Comparison of ENCODE assay signal across 20 cellular contexts in genomic region chr14:92994942-92995341, GRCh38.
A peak's percentile ranks its signal among the peaks of the same experiment; 100 is the strongest.
DNase-seq lines count a peak whose midpoint lies in the region; ATAC-seq and TF ChIP-seq lines count a peak whose summit lies in the region.
"Had no signal": no experiment of that assay in that cellular context is flagged by ENCODE, and none has a peak within 500 bp of the region (broad histone marks: within the 10 kb centered on the region; RNA-seq: fewer than 3 reads in every experiment).

No MANE protein-coding gene starts in this region.

- H3K9ac ChIP-seq in H9 (ENCODE audit: extremely low read depth, insufficient read length, low read length): no peak overlapping the region
- H3K9ac ChIP-seq: BLaER1 treated with 17β-estradiol and CSF1 and Interleukin-3, amounts not matched to agents 10 nM and 100 nM; GM23248 had no signal

- H3K79me1 ChIP-seq in H9 (ENCODE audit: insufficient read depth, low read depth, low read length, poor library complexity, severe bottlenecking): no peaks in the 10 kb centered on the region

- no peaks in the 10 kb centered on the region for H3K23me2 ChIP-seq in H9 (ENCODE audit: insufficient read length, low read depth, low read length, poor library complexity, severe bottlenecking)

- no peak overlapping the region for H3K4me3 ChIP-seq in BE2C (ENCODE audit: low read depth, low read length)
- H3K4me3 ChIP-seq: BLaER1 treated with 17β-estradiol and CSF1 and Interleukin-3, amounts not matched to agents 10 nM and 100 nM; GM23248; SJSA1 had no signal

- TF ChIP-seq CTCF in BE2C (IDR thresholded peaks at IDR 0.05; ENCODE audit: low read depth, low read length) (0 out of 2 replicates have a peak, but pooled peaks have one; percentile 8), H9 (conservative IDR thresholded peaks at IDR 0.05) (peak; percentile 32; the same call in 2 of the 3 replicates), neural crest cell (conservative IDR thresholded peaks at IDR 0.05) (no peak)

- H4K5ac ChIP-seq in H9 (ENCODE audit: insufficient read length, low read depth, low read length): no peak overlapping the region

- H2BK5ac ChIP-seq in H9 (ENCODE audit: insufficient read length, low read length): no peak overlapping the region

- H3K36me3 Mint-ChIP-seq in H9 (ENCODE audit: insufficient read depth in 1 of 3, low read depth in 3 of 3) (peaks cover 19 to 25% (median 21%) of the 10 kb centered on the region in 3 experiments), neural crest cell (ENCODE audit: low read depth) (no peaks in the 10 kb centered on the region)
- H3K36me3 Mint-ChIP-seq in dendritic cell treated with granulocyte-macrophage colony-stimulating factor and Interleukin-4, amounts not matched to agents 40 ng/mL and 50 ng/mL, for 4 days (ENCODE audit: low read depth): peaks cover 90% of the 10 kb centered on the region

- H2BK12ac ChIP-seq in H9 (ENCODE audit: insufficient read length, low read depth, low read length): no peak overlapping the region

- H3K4me2 ChIP-seq in H9 (ENCODE audit: insufficient read depth, insufficient read length, low read length): no peak overlapping the region
- H3K4me2 ChIP-seq: BLaER1 treated with 17β-estradiol and CSF1 and Interleukin-3, amounts not matched to agents 10 nM and 100 nM had no signal

- H3K27me3 Mint-ChIP-seq in H9 (ENCODE audit: low read depth): no peaks in the 10 kb centered on the region
- no peaks in the 10 kb centered on the region for H3K27me3 Mint-ChIP-seq in dendritic cell treated with granulocyte-macrophage colony-stimulating factor and Interleukin-4, amounts not matched to agents 40 ng/mL and 50 ng/mL, for 4 days
- no peaks in the 10 kb centered on the region for H3K27me3 Mint-ChIP-seq in neural crest cell (ENCODE audit: low read depth)

- no peaks in the 10 kb centered on the region for H3K9me3 Mint-ChIP-seq in H9
- peaks cover 4% of the 10 kb centered on the region for H3K9me3 Mint-ChIP-seq in dendritic cell treated with granulocyte-macrophage colony-stimulating factor and Interleukin-4, amounts not matched to agents 40 ng/mL and 50 ng/mL, for 4 days
- H3K9me3 Mint-ChIP-seq in neural crest cell: no peaks in the 10 kb centered on the region
- H3K9me3 Mint-ChIP-seq: CD8-positive, alpha-beta T cell had no signal

- no peak overlapping the region for H4K8ac ChIP-seq in H9 (replicated peaks; ENCODE audit: insufficient read length, low read depth, low read length)

- no peak overlapping the region for H3K18ac ChIP-seq in H9 (ENCODE audit: insufficient read length, low read depth, low read length)

- H3K27ac ChIP-seq in H9 (ENCODE audit: insufficient read length, low read depth, low read length): no peak overlapping the region
- H3K27ac ChIP-seq: BLaER1 treated with 17β-estradiol and CSF1 and Interleukin-3, amounts not matched to agents 10 nM and 100 nM; GM23248; SJSA1 had no signal

- no peak overlapping the region for H2AFZ ChIP-seq in H9 (ENCODE audit: low read length)
- H2AFZ ChIP-seq: GM23248 had no signal

- no peak overlapping the region for H4K91ac ChIP-seq in H9 (ENCODE audit: insufficient read length, low read depth, low read length)

- H2BK15ac ChIP-seq in H9 (ENCODE audit: low read depth, low read length): no peak overlapping the region

- no peak overlapping the region for H3K4me3 Mint-ChIP-seq in H9
- no peak overlapping the region for H3K4me3 Mint-ChIP-seq in dendritic cell treated with granulocyte-macrophage colony-stimulating factor and Interleukin-4, amounts not matched to agents 40 ng/mL and 50 ng/mL, for 4 days
- no peak overlapping the region for H3K4me3 Mint-ChIP-seq in neural crest cell
- H3K4me3 Mint-ChIP-seq: CD8-positive, alpha-beta T cell had no signal

- DNase-seq in BE2C (no peak), H9 (no peak), neural crest cell (ENCODE audit: low read depth, low spot score) (no peak)
- DNase-seq: Calu3; CD8-positive, alpha-beta T cell; GM23248; MM.1S; NCI-H1092 treated with DMSO at 0.1 percent for 48 hours; NCI-H1694; NCI-H2107; NCI-H2227 treated with DMSO at 0.1 percent for 48 hours; NCI-H510A treated with DMSO at 0.1 percent for 48 hours; PC-3; RPMI8226 had no signal

- peaks cover 29% of the 10 kb centered on the region for H3K4me1 ChIP-seq in BE2C
- H3K4me1 ChIP-seq in H9 (ENCODE audit: insufficient read depth, low read length): no peaks in the 10 kb centered on the region
- H3K4me1 ChIP-seq: SJSA1 had no signal

- H3K27ac Mint-ChIP-seq in H9: peak overlapping the region; percentile 55 to 90 (median 89); a peak in 4 of 7 replicates
- peak overlapping the region; percentile 29 for H3K27ac Mint-ChIP-seq in dendritic cell treated with granulocyte-macrophage colony-stimulating factor and Interleukin-4, amounts not matched to agents 40 ng/mL and 50 ng/mL, for 4 days
- H3K27ac Mint-ChIP-seq in neural crest cell (ENCODE audit: unreplicated experiment): peak overlapping the region; percentile 78
- H3K27ac Mint-ChIP-seq: CD8-positive, alpha-beta T cell had no signal

- no peak overlapping the region for H2AK5ac ChIP-seq in H9 (ENCODE audit: insufficient read length, low read length)

- H2BK120ac ChIP-seq in H9 (ENCODE audit: low read depth, low read length, poor library complexity, severe bottlenecking): no peak overlapping the region

- H3K23ac ChIP-seq in H9 (ENCODE audit: insufficient read length, low read depth, low read length): no peak overlapping the region

- no peaks in the 10 kb centered on the region for H3K79me2 ChIP-seq in H9 (ENCODE audit: insufficient read depth, low read length)

- peaks cover 12 to 17% of the 10 kb centered on the region in 2 experiments for H3K4me1 Mint-ChIP-seq in H9
- H3K4me1 Mint-ChIP-seq in dendritic cell treated with granulocyte-macrophage colony-stimulating factor and Interleukin-4, amounts not matched to agents 40 ng/mL and 50 ng/mL, for 4 days (ENCODE audit: low read depth): peaks cover 54% of the 10 kb centered on the region
- peaks cover 42% of the 10 kb centered on the region for H3K4me1 Mint-ChIP-seq in neural crest cell

- H3K9me3 ChIP-seq in BE2C (no peaks in the 10 kb centered on the region), H9 (ENCODE audit: control insufficient read depth, low read depth, low read length) (no peaks in the 10 kb centered on the region)
- H3K9me3 ChIP-seq: SJSA1 had no signal

- H2BK20ac ChIP-seq in H9 (ENCODE audit: low read depth, low read length, poor library complexity, severe bottlenecking): no peak overlapping the region

- H3K4ac ChIP-seq in H9 (ENCODE audit: low read depth, low read length): no peak overlapping the region

- H3K56ac ChIP-seq in H9 (ENCODE audit: insufficient read length, low read depth, low read length): no peak overlapping the region

- intact Hi-C loops in dendritic cell treated with granulocyte-macrophage colony-stimulating factor and Interleukin-4, amounts not matched to agents 40 ng/mL and 50 ng/mL, for 4 days (cut with micrococcal nuclease): no loop called here

- no peak overlapping the region for H3K14ac ChIP-seq in H9 (ENCODE audit: insufficient read depth, low read length)

- no CpG with 5 or more reads among the region's 11 CpGs for WGBS in H9 (ENCODE audit: extremely low coverage, insufficient read length, low lambda C conversion rate)

- no peak overlapping the region for H3T11ph ChIP-seq in H9 (ENCODE audit: low read length)

- peaks cover 22% of the 10 kb centered on the region for H3K36me3 ChIP-seq in BE2C

- H3K27me3 ChIP-seq in BE2C (no peaks in the 10 kb centered on the region), H9 (ENCODE audit: insufficient read depth, low read length) (no peaks in the 10 kb centered on the region)
- H3K27me3 ChIP-seq: BLaER1 treated with 17β-estradiol and CSF1 and Interleukin-3, amounts not matched to agents 10 nM and 100 nM; SJSA1 had no signal

- ATAC-seq in HG03175 (IDR thresholded peaks at IDR 0.05; ENCODE audit: unreplicated experiment) (no peak), HG03095 (IDR thresholded peaks at IDR 0.05; ENCODE audit: unreplicated experiment) (no peak), HG02759 (IDR thresholded peaks at IDR 0.05; ENCODE audit: unreplicated experiment) (no peak)
- ATAC-seq: CD8-positive, alpha-beta T cell; PC-3 had no signal

- no peaks in the 10 kb centered on the region for H4K20me1 ChIP-seq in H9 (ENCODE audit: control insufficient read depth, insufficient read depth, insufficient read length)

Comparison
In these comparisons a context has a peak if more than half of its experiments do, and no peak if none do; other contexts are left out.
1. H3K27ac Mint-ChIP-seq: peak in every context shown above with its lines; median percentile 89 in H9; 78 in neural crest cell; 29 in dendritic cell treated with granulocyte-macrophage colony-stimulating factor and Interleukin-4, amounts not matched to agents 40 ng/mL and 50 ng/mL, for 4 days.